In the genomic region with DNA sequence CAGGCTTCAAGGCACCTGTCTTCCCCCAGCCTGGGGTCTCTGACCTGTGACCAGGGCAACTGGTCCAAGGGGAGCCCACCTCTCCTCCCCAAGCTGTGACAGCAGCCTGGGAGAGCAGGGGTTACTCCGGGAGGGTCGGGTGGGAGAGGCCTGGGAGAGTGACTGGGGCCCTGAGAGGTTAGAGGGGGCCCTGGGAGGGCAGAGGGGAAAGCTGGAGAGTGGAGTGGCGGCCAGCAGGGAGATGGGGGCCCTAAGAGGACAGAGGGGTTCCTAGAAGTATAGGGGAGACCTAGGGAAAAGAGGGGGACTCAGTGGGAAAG, we compare ENCODE assay signal across 20 cellular contexts. TPM values are rescaled to one million over a fixed set of nuclear protein-coding genes. Genes with fewer than 3 reads are reported as not detected.
DNase-seq lines count a peak whose midpoint lies in the region; FAIRE-seq and TF ChIP-seq lines count a peak whose summit lies in the region.
"Had no signal": no experiment of that assay in that cellular context is flagged by ENCODE, and none has a peak within 500 bp of the region (broad histone marks: within the 10 kb centered on the region; RNA-seq: fewer than 3 reads in every experiment).

No MANE protein-coding gene starts in this region.

- no CpG with 5 or more reads among the region's 3 CpGs for WGBS in mesendoderm (ENCODE audit: extremely low coverage, insufficient coverage, low lambda C conversion rate)

- H3K23ac ChIP-seq in mesendoderm (ENCODE audit: low read length): peak overlapping the region; percentile 45

- in situ Hi-C loops in GM13976 (cut with MboI; ENCODE audit: low sequenced_read_pairs, unreplicated experiment): no loop called here

- no peak overlapping the region for H3K4me3 Mint-ChIP-seq in T-helper 2 cell treated with Interferon-gamma antibody and Interleukin-4, amounts not matched to agents 5 μg/mL and 100 μg/mL, for 36 hours
- H3K4me3 Mint-ChIP-seq: CD4-positive, alpha-beta memory T cell; GM23338 had no signal

- no peak overlapping the region for H3K4ac ChIP-seq in mesendoderm (ENCODE audit: low read depth, low read length)

- H3K4me1 ChIP-seq in mesendoderm (ENCODE audit: control insufficient read depth, low read depth, low read length): peaks cover 2% of the 10 kb centered on the region
- no peaks in the 10 kb centered on the region for H3K4me1 ChIP-seq in osteoblast (ENCODE audit: insufficient read depth, low read length)
- H3K4me1 ChIP-seq in effector memory CD4-positive, alpha-beta T cell (ENCODE audit: control insufficient read depth, insufficient read depth, low read length, poor library complexity, severe bottlenecking): no peaks in the 10 kb centered on the region

- H4K20me1 ChIP-seq in osteoblast (ENCODE audit: insufficient read depth, low read length): no peaks in the 10 kb centered on the region

- H3K9ac ChIP-seq in mesendoderm (ENCODE audit: low read length): no peak overlapping the region

- H3K36me3 Mint-ChIP-seq in T-helper 2 cell treated with Interferon-gamma antibody and Interleukin-4, amounts not matched to agents 5 μg/mL and 100 μg/mL, for 36 hours (ENCODE audit: low read depth): no peaks in the 10 kb centered on the region
- H3K36me3 Mint-ChIP-seq: CD4-positive, alpha-beta memory T cell had no signal

- no peak overlapping the region for H3K27ac Mint-ChIP-seq in T-helper 2 cell treated with Interferon-gamma antibody and Interleukin-4, amounts not matched to agents 5 μg/mL and 100 μg/mL, for 36 hours
- H3K27ac Mint-ChIP-seq: CD4-positive, alpha-beta memory T cell; GM23338 had no signal

- no peaks in the 10 kb centered on the region for H3K9me3 ChIP-seq in osteoblast (ENCODE audit: low read depth, low read length)
- H3K9me3 ChIP-seq in effector memory CD4-positive, alpha-beta T cell (ENCODE audit: control insufficient read depth, low read length): no peaks in the 10 kb centered on the region

- DNase-seq in GM13976 (ENCODE audit: low spot score) (peak; percentile 17), ecto neural progenitor cell (ENCODE audit: low spot score) (peak; percentile 36), mesendoderm (no peak), osteoblast (ENCODE audit: insufficient read length, low spot score, missing footprints) (peak; percentile 27), GM19239 (ENCODE audit: insufficient read length, low spot score) (no peak), D721Med (ENCODE audit: insufficient read length, low spot score) (no peak)
- DNase-seq in effector memory CD4-positive, alpha-beta T cell: no peak
- no peak for DNase-seq in T-helper 2 cell treated with Interferon-gamma antibody and Interleukin-4, amounts not matched to agents 5 μg/mL and 100 μg/mL, for 36 hours (ENCODE audit: low spot score)
- DNase-seq: Calu3; CD4-positive, alpha-beta memory T cell; COR-L47; DMS79; GDM1; HCEC 1CT had no signal

- H3K4me1 Mint-ChIP-seq in T-helper 2 cell treated with Interferon-gamma antibody and Interleukin-4, amounts not matched to agents 5 μg/mL and 100 μg/mL, for 36 hours (ENCODE audit: low read depth): no peaks in the 10 kb centered on the region
- H3K4me1 Mint-ChIP-seq: CD4-positive, alpha-beta memory T cell had no signal

- H3K4me2 ChIP-seq in mesendoderm (ENCODE audit: low read length) (no peak overlapping the region), osteoblast (ENCODE audit: insufficient read depth, low read length) (no peak overlapping the region)
- H3K4me2 ChIP-seq: GM23338 had no signal

- FAIRE-seq in GM19239 (lab: Jason Lieb, UNC) (no peak), D721Med (lab: Jason Lieb, UNC) (no peak)
- FAIRE-seq: GM12891, H54 had no signal

- H2BK15ac ChIP-seq in mesendoderm (replicated peaks; ENCODE audit: low read depth): no peak overlapping the region

- H2AFZ ChIP-seq in osteoblast (ENCODE audit: low read length): no peak overlapping the region

- H2BK120ac ChIP-seq in mesendoderm (ENCODE audit: low read depth, low read length): no peak overlapping the region

- H2AK5ac ChIP-seq in mesendoderm (ENCODE audit: low read length): no peak overlapping the region

- H3K27ac ChIP-seq in mesendoderm (ENCODE audit: low read depth, low read length) (no peak overlapping the region), osteoblast (ENCODE audit: low read depth, low read length) (no peak overlapping the region)
- no peak overlapping the region for H3K27ac ChIP-seq in effector memory CD4-positive, alpha-beta T cell (ENCODE audit: insufficient read depth, low read length, poor library complexity, severe bottlenecking)

- H3K79me1 ChIP-seq in mesendoderm (ENCODE audit: low read length): no peaks in the 10 kb centered on the region

- H3K9me3 Mint-ChIP-seq in T-helper 2 cell treated with Interferon-gamma antibody and Interleukin-4, amounts not matched to agents 5 μg/mL and 100 μg/mL, for 36 hours: no peaks in the 10 kb centered on the region
- H3K9me3 Mint-ChIP-seq: CD4-positive, alpha-beta memory T cell had no signal

- H3K27me3 ChIP-seq in mesendoderm (ENCODE audit: insufficient read depth, low read length, poor library complexity): no peaks in the 10 kb centered on the region
- no peaks in the 10 kb centered on the region for H3K27me3 ChIP-seq in osteoblast (ENCODE audit: insufficient read depth, low read length)
- H3K27me3 ChIP-seq in effector memory CD4-positive, alpha-beta T cell (replicated peaks; ENCODE audit: control insufficient read depth, insufficient read depth, low read length, poor library complexity, severe bottlenecking): no peaks in the 10 kb centered on the region

- no peaks in the 10 kb centered on the region for H3K36me3 ChIP-seq in mesendoderm (ENCODE audit: control insufficient read depth, insufficient read depth, low read length)
- no peaks in the 10 kb centered on the region for H3K36me3 ChIP-seq in osteoblast (ENCODE audit: insufficient read depth, low read length)
- H3K36me3 ChIP-seq in effector memory CD4-positive, alpha-beta T cell (ENCODE audit: control insufficient read depth, insufficient read depth, low read length): no peaks in the 10 kb centered on the region

- no peak overlapping the region for H3K18ac ChIP-seq in mesendoderm (ENCODE audit: low read length)

- no peak overlapping the region for H4K5ac ChIP-seq in mesendoderm (ENCODE audit: low read length)

- H3K79me2 ChIP-seq in mesendoderm (ENCODE audit: control insufficient read depth, insufficient read depth, low read length): no peaks in the 10 kb centered on the region
- no peaks in the 10 kb centered on the region for H3K79me2 ChIP-seq in osteoblast (ENCODE audit: insufficient read depth, low read length)

- TF ChIP-seq CTCF in GM13976 (IDR thresholded peaks at IDR 0.05; ENCODE audit: borderline replicate concordance, control extremely low read depth, extremely low read depth, insufficient read depth, missing control alignments) (no peak), osteoblast (IDR thresholded peaks at IDR 0.05; ENCODE audit: extremely low read depth, low read depth, low read length) (no peak), D721Med (IDR thresholded peaks at IDR 0.05; ENCODE audit: insufficient read depth, missing control alignments) (no peak)

- H3K27me3 Mint-ChIP-seq in T-helper 2 cell treated with Interferon-gamma antibody and Interleukin-4, amounts not matched to agents 5 μg/mL and 100 μg/mL, for 36 hours (ENCODE audit: low read depth): no peaks in the 10 kb centered on the region
- H3K27me3 Mint-ChIP-seq: CD4-positive, alpha-beta memory T cell had no signal

- H4K8ac ChIP-seq in mesendoderm (ENCODE audit: low read depth, low read length): no peak overlapping the region

- H3K4me3 ChIP-seq in mesendoderm (ENCODE audit: low read length) (no peak overlapping the region), osteoblast (ENCODE audit: insufficient read depth, low read length) (no peak overlapping the region)
- no peak overlapping the region for H3K4me3 ChIP-seq in effector memory CD4-positive, alpha-beta T cell (ENCODE audit: insufficient read depth, low read depth, low read length, poor library complexity, severe bottlenecking)
- H3K4me3 ChIP-seq: GM23338 had no signal

- no peak overlapping the region for H2BK5ac ChIP-seq in mesendoderm (ENCODE audit: low read length)

- no peak overlapping the region for H3K56ac ChIP-seq in mesendoderm (ENCODE audit: low read length)

RNA-seq across cellular contexts. Expression of a gene that starts 0.3 kb away (rescaled TPM):
- polyA plus RNA-seq in mesendoderm (2013, experiment 1 of 2): not detected
- polyA plus RNA-seq in mesendoderm (2013, experiment 2 of 2): not detected
- not detected in 2 replicates for total RNA-seq in osteoblast
- total RNA-seq: A172; A673; Calu3; CD4-positive, alpha-beta memory T cell; GM23338 had no signal
- polyA plus RNA-seq: BJ; CD4-positive, alpha-beta memory T cell; GM23338 had no signal

RNA-seq across cellular contexts. Expression of a gene that starts 24.1 kb away (rescaled TPM):
- 0.03 TPM for polyA plus RNA-seq in mesendoderm (2013, experiment 1 of 2)
- polyA plus RNA-seq in mesendoderm (2013, experiment 2 of 2): not detected
- not detected in 2 replicates for total RNA-seq in osteoblast
- total RNA-seq: A172; A673; Calu3; CD4-positive, alpha-beta memory T cell; GM23338 had no signal
- polyA plus RNA-seq: BJ; CD4-positive, alpha-beta memory T cell; GM23338 had no signal

RNA-seq across cellular contexts. Expression of a gene that starts 35.9 kb away (rescaled TPM):
- not detected for polyA plus RNA-seq in mesendoderm (2013, experiment 1 of 2)
- polyA plus RNA-seq in mesendoderm (2013, experiment 2 of 2): not detected
- not detected in 2 replicates for total RNA-seq in osteoblast
- total RNA-seq: A172; A673; Calu3; CD4-positive, alpha-beta memory T cell had no signal
- polyA plus RNA-seq: BJ; CD4-positive, alpha-beta memory T cell; GM23338 had no signal

RNA-seq across cellular contexts. Expression of a gene that starts 38.6 kb away (rescaled TPM):
- polyA plus RNA-seq in mesendoderm (2013, experiment 1 of 2): 0.01 TPM
- polyA plus RNA-seq in mesendoderm (2013, experiment 2 of 2): 0.03 TPM
- not detected in 2 replicates for total RNA-seq in osteoblast
- total RNA-seq: A172, A673, Calu3 had no signal
- polyA plus RNA-seq: BJ had no signal

Comparison
In these comparisons a context has a peak if more than half of its experiments do, and no peak if none do; other contexts are left out.
1. DNase-seq: peak in GM13976 (single experiment), ecto neural progenitor cell (single experiment) and osteoblast (single experiment); none in mesendoderm (single experiment), effector memory CD4-positive, alpha-beta T cell (0 of 3), T-helper 2 cell treated with Interferon-gamma antibody and Interleukin-4, amounts not matched to agents 5 μg/mL and 100 μg/mL, for 36 hours (single experiment), GM19239 (single experiment) and D721Med (single experiment).